ENCODE assay signal across 8 cellular contexts in the genomic region with DNA sequence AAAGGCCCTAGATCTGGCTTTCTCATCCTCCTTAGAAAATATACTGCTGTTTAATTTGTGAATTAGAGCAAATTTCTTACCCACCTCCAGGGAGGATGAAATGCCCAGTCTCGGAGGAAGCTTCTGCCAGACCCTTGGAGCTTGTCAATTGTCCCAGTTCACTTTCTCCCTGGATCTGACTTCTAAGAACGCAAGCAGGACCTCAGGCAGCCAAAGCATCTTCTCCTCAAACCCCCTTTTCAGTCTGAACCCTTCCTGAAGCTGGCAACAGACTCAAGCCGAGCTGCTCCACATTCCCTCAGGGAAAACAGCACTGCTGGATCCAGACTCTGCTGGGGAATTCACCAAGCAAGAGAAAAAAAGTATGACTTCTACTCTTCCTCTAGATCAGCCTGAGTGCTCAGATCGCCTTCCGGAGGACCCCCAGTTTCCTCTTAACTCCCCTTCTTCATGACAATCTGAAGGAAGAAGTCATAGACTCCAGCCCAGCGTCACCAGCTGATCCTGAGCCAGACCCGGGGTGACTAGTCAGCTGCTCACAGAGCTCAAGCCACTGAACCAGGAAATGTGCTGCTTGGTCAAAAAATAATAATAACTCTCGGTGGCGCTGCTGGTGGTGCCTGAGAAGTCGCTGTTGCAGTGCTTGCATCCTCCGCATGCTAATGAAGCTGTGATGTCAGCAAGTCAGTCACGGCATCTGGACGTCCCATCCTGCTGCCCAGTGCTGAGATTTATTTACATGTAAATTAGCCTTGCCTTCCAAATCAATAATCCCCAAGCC. TPM values are rescaled to one million over a fixed set of nuclear protein-coding genes. Genes with fewer than 3 reads are reported as not detected.
A peak's percentile ranks its signal among the peaks of the same experiment; 100 is the strongest.
DNase-seq lines count a peak whose midpoint lies in the region; ATAC-seq and TF ChIP-seq lines count a peak whose summit lies in the region.

A gene with protein sequence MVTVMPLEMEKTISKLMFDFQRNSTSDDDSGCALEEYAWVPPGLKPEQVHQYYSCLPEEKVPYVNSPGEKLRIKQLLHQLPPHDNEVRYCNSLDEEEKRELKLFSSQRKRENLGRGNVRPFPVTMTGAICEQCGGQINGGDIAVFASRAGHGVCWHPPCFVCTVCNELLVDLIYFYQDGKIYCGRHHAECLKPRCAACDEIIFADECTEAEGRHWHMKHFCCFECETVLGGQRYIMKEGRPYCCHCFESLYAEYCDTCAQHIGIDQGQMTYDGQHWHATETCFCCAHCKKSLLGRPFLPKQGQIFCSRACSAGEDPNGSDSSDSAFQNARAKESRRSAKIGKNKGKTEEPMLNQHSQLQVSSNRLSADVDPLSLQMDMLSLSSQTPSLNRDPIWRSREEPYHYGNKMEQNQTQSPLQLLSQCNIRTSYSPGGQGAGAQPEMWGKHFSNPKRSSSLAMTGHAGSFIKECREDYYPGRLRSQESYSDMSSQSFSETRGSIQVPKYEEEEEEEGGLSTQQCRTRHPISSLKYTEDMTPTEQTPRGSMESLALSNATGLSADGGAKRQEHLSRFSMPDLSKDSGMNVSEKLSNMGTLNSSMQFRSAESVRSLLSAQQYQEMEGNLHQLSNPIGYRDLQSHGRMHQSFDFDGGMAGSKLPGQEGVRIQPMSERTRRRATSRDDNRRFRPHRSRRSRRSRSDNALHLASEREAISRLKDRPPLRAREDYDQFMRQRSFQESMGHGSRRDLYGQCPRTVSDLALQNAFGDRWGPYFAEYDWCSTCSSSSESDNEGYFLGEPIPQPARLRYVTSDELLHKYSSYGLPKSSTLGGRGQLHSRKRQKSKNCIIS (minus strand): TSS at position 641 of the 781 bp plus-strand sequence. CDS start 26,539 bp downstream, outside the sequence.

- DNase-seq in DMS 273 (lab: John Stamatoyannopoulos, UW; ENCODE audit: unreplicated experiment) (peak; percentile 90), LHCN-M2 (ENCODE audit: low read depth) (peak; percentile 92), dorsolateral prefrontal cortex (peak; percentile 32 to 91 (median 88)), left lobe of liver (ENCODE audit: low spot score) (no peak)
- no peak for DNase-seq in effector CD4-positive, alpha-beta T cell

- intact Hi-C loops in dorsolateral prefrontal cortex (cut with DNase I) = loop anchor here (2.0 to 10.0 kb wide), 7 partner anchors 38 to 262 kb away; a partner anchor contains a TSS

- no peaks in the 10 kb centered on the region for H3K36me3 ChIP-seq in subcutaneous abdominal adipose tissue (ENCODE audit: control insufficient read depth in 5 of 5, insufficient read depth in 5 of 5, low read length in 5 of 5)

- H3K27ac ChIP-seq in dorsolateral prefrontal cortex (peak within 1 kb of the TSS; percentile 41 to 94 (median 85)), subcutaneous abdominal adipose tissue (ENCODE audit: low read depth, low read length) (peak within 1 kb of the TSS; percentile 95)

- H3K27me3 ChIP-seq in dorsolateral prefrontal cortex (no peaks in the 10 kb centered on the region), subcutaneous abdominal adipose tissue (ENCODE audit: control insufficient read depth in 5 of 5, insufficient read depth in 4 of 5, low read length in 5 of 5) (no peaks in the 10 kb centered on the region)

- H3K4me3 ChIP-seq in dorsolateral prefrontal cortex (peak within 1 kb of the TSS; percentile 41 to 76 (median 60)), subcutaneous abdominal adipose tissue (ENCODE audit: low read depth in 1 of 5, low read length in 5 of 5) (peak within 1 kb of the TSS; percentile 42 to 74 (median 62))

- H3K4me1 ChIP-seq in subcutaneous abdominal adipose tissue (ENCODE audit: control insufficient read depth in 5 of 5, insufficient read depth in 5 of 5, low read length in 5 of 5) = peaks cover 13 to 72% (median 70%) of the 10 kb centered on the region in 5 donors

- H3K9me3 ChIP-seq in subcutaneous abdominal adipose tissue (ENCODE audit: control insufficient read depth in 5 of 5, low read length in 5 of 5) = no peaks in the 10 kb centered on the region

- TF ChIP-seq CTCF in dorsolateral prefrontal cortex (IDR thresholded peaks at IDR 0.05 in 54 of 56, conservative IDR thresholded peaks at IDR 0.05 in 2 of 56; ENCODE audit: low read depth in 1 of 56, partially characterized antibody in 56 of 56) = peak in 53 of 56 donors; percentile 17 to 66 (median 46)

- H3K9ac ChIP-seq in subcutaneous abdominal adipose tissue (ENCODE audit: low read length in 5 of 5) = peak within 1 kb of the TSS; percentile 17 to 85 (median 65)

- ATAC-seq in GM21723 (IDR thresholded peaks at IDR 0.05; ENCODE audit: unreplicated experiment) = peak; percentile 94
- peak; percentile 70 for ATAC-seq in left lobe of liver
- ATAC-seq in activated CD4-positive, CD25-positive, alpha-beta regulatory T cell treated with anti-CD3 and anti-CD28 coated beads, Interleukin-2, amount 50 U/mL, for 24 hours = no peak

RNA-seq across cellular contexts. Expression of the gene that starts here (rescaled TPM):
- total RNA-seq in LHCN-M2 (2014; rRNA removed) (12.0 and 12.1 TPM in 2 replicates), dorsolateral prefrontal cortex (100 to 1,000 TPM in 10 of 120 experiments, 10 to 100 TPM in 110; 36.7 to 110 (median 81.6) TPM), left lobe of liver (3.6 TPM)
- 1.8 TPM for polyA plus RNA-seq in LHCN-M2 (2012)

Comparison
In these comparisons a context has a peak if more than half of its experiments do, and no peak if none do; other contexts are left out.
1. DNase-seq: peak in DMS 273 (single experiment), LHCN-M2 (single experiment) and dorsolateral prefrontal cortex (10 of 10); none in left lobe of liver (single experiment) and effector CD4-positive, alpha-beta T cell (single experiment).
2. ATAC-seq: peak in GM21723 (single experiment) and left lobe of liver (single experiment); none in activated CD4-positive, CD25-positive, alpha-beta regulatory T cell treated with anti-CD3 and anti-CD28 coated beads, Interleukin-2, amount 50 U/mL, for 24 hours (0 of 2).